8 cellular contexts compared by ENCODE assay signal in the genomic region with DNA sequence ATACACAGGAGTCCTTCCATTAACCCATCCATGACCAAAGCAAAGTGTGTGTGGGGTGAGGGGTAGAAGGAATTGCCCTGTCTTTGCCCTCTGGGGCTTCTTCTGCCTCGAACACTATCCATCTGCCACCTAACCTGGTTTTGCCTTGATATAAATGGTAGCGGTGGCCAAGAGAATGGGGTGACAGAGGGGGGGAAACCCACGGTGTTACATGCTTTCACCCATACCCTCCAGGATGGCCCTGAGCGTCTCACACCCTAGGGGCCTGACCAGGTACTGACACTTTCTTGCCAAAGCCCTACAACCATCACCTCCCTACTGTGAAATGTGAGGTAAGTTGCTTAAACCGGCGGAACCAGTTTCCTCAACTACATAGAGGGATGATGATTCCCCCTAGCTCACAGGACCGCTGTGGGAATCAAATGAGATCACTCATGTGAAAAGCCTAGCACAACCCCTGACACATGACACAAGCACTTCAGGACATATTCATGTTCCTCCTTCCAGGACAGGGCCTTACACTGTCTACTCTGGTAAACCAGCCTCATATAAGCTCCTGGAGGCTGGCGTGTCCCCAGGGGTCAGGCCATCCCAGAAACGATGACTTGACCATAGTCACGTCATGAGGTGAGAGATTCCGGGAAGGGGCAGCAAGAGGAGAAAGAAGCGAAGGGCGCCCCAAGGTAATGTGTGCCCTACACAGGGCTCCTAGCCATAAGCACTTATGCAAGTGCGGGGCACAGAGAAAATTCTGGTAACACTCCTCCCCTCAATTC. TPM values are rescaled to one million over a fixed set of nuclear protein-coding genes. Genes with fewer than 3 reads are reported as not detected.
DNase-seq lines count a peak whose midpoint lies in the region; ATAC-seq and TF ChIP-seq lines count a peak whose summit lies in the region.

No MANE protein-coding gene starts in this region.

- WGBS in right cardiac atrium: 58% methylated on average over 14 of the region's 14 CpGs

- H3K27ac ChIP-seq in CD4-positive, CD25-positive, alpha-beta regulatory T cell (ENCODE audit: insufficient read depth, low read length, poor library complexity, severe bottlenecking): peak overlapping the region; percentile 99
- H3K27ac ChIP-seq in PC-9: peak overlapping the region; percentile 99
- peak overlapping the region; percentile 83 for H3K27ac ChIP-seq in right cardiac atrium (ENCODE audit: low read length)

- H2AFZ ChIP-seq in PC-9: no peak overlapping the region

- H3K79me2 ChIP-seq in PC-9 (ENCODE audit: low read depth): peaks cover 4% of the 10 kb centered on the region; the same call in 1 of the 2 replicates

- POLR2A ChIA-PET in PC-9 (lab: Charles Lee; ENCODE audit: unreplicated experiment): interaction anchor here (0.6 to 1.5 kb wide), 9 partner anchors 17 to 760 kb away, joined by 3 to 7 read pairs (median 4); a partner anchor contains a TSS
- POLR2A ChIA-PET in activated naive CD8-positive, alpha-beta T cell treated with anti-CD3 and anti-CD28 coated beads, Interleukin-2, amount 10 ng/mL, durations not matched to agents 7 days and 5 days (lab: Charles Lee): interaction anchor here (0.6 to 14.6 kb wide), 10 partner anchors 8 to 227 kb away, joined by 3 to 444 read pairs (median 21); a partner anchor contains a TSS

- no peaks in the 10 kb centered on the region for H3K9me3 ChIP-seq in CD4-positive, CD25-positive, alpha-beta regulatory T cell (ENCODE audit: control insufficient read depth in 2 of 2, low read length in 2 of 2)
- H3K9me3 ChIP-seq in PC-9 (ENCODE audit: insufficient read depth, low read depth): no peaks in the 10 kb centered on the region
- H3K9me3 ChIP-seq in right cardiac atrium (ENCODE audit: control insufficient read depth, low read length): no peaks in the 10 kb centered on the region

- peaks cover 12% of the 10 kb centered on the region for H3K27me3 Mint-ChIP-seq in CD4-positive, CD25-positive, alpha-beta regulatory T cell
- H3K27me3 Mint-ChIP-seq in activated naive CD8-positive, alpha-beta T cell treated with anti-CD3 and anti-CD28 coated beads, Interleukin-2, amount 10 ng/mL, durations not matched to agents 7 days and 5 days: no peaks in the 10 kb centered on the region

- peaks cover 0 to 1% (median 0%) of the 10 kb centered on the region in 7 donors for H3K9me3 Mint-ChIP-seq in CD4-positive, CD25-positive, alpha-beta regulatory T cell
- H3K9me3 Mint-ChIP-seq in activated naive CD8-positive, alpha-beta T cell treated with anti-CD3 and anti-CD28 coated beads, Interleukin-2, amount 10 ng/mL, durations not matched to agents 7 days and 5 days: no peaks in the 10 kb centered on the region

- BruUV-seq in PC-9 (replicated peaks; lab: Mats Ljungman, UMichigan): TSS peak; percentile 58

- peak overlapping the region; percentile 91 to 96 (median 94) for H3K4me3 Mint-ChIP-seq in CD4-positive, CD25-positive, alpha-beta regulatory T cell
- H3K4me3 Mint-ChIP-seq in activated naive CD8-positive, alpha-beta T cell treated with anti-CD3 and anti-CD28 coated beads, Interleukin-2, amount 10 ng/mL, durations not matched to agents 7 days and 5 days: peak overlapping the region; percentile 89

- intact Hi-C loops in PC-9 (cut with micrococcal nuclease; ENCODE audit: unreplicated experiment) (loop anchor here (2.0 to 5.0 kb wide), 3 partner anchors 16 to 324 kb away; no protein-coding TSS in a partner anchor), right cardiac atrium (cut with DNase I) (loop anchor here (2.0 to 5.0 kb wide), 4 partner anchors 52 to 229 kb away; a partner anchor contains a TSS)

- DNase-seq in CD4-positive, CD25-positive, alpha-beta regulatory T cell: peak; percentile 50 to 90 (median 73)
- DNase-seq in PC-9: peak; percentile 86 to 99
- DNase-seq in activated naive CD8-positive, alpha-beta T cell treated with anti-CD3 and anti-CD28 coated beads, Interleukin-2, amount 10 ng/mL, durations not matched to agents 7 days and 5 days: peak; percentile 65
- peak; percentile 52 to 72 (median 66) for DNase-seq in right cardiac atrium
- no peak for DNase-seq in retinal pigment epithelial cell (ENCODE audit: low read depth)
- no peak for DNase-seq in middle frontal gyrus (ENCODE audit: extremely low spot score, low spot score)

- TF ChIP-seq CTCF in PC-9 (conservative IDR thresholded peaks at IDR 0.05): peak; percentile 77
- TF ChIP-seq CTCF in retinal pigment epithelial cell (conservative IDR thresholded peaks at IDR 0.05; ENCODE audit: low read depth, low read length): peak; percentile 42

- peak overlapping the region; percentile 68 for H3K4me3 ChIP-seq in CD4-positive, CD25-positive, alpha-beta regulatory T cell (ENCODE audit: low read depth, low read length)
- H3K4me3 ChIP-seq in PC-9: peak overlapping the region; percentile 85
- H3K4me3 ChIP-seq in right cardiac atrium (ENCODE audit: low read length): peak overlapping the region; percentile 40
- no peak overlapping the region for H3K4me3 ChIP-seq in retinal pigment epithelial cell (ENCODE audit: low read length)

- no peaks in the 10 kb centered on the region for H3K9me2 ChIP-seq in PC-9 (ENCODE audit: insufficient read depth)

- peaks cover 20 to 75% (median 43%) of the 10 kb centered on the region in 4 donors for H3K4me1 Mint-ChIP-seq in CD4-positive, CD25-positive, alpha-beta regulatory T cell
- peaks cover 50% of the 10 kb centered on the region for H3K4me1 Mint-ChIP-seq in activated naive CD8-positive, alpha-beta T cell treated with anti-CD3 and anti-CD28 coated beads, Interleukin-2, amount 10 ng/mL, durations not matched to agents 7 days and 5 days

- peaks cover 63% of the 10 kb centered on the region for H3K4me1 ChIP-seq in CD4-positive, CD25-positive, alpha-beta regulatory T cell (ENCODE audit: control insufficient read depth, insufficient read depth, low read length, poor library complexity, severe bottlenecking)
- H3K4me1 ChIP-seq in PC-9 (replicated peaks; ENCODE audit: insufficient read depth) (peaks cover 47% of the 10 kb centered on the region), right cardiac atrium (ENCODE audit: control insufficient read depth, insufficient read depth, low read length) (peaks cover 3% of the 10 kb centered on the region)

- no peaks in the 10 kb centered on the region for H3K27me3 ChIP-seq in CD4-positive, CD25-positive, alpha-beta regulatory T cell (ENCODE audit: control insufficient read depth, insufficient read depth, low read length)
- no peaks in the 10 kb centered on the region for H3K27me3 ChIP-seq in PC-9 (ENCODE audit: insufficient read depth, low read depth)
- no peaks in the 10 kb centered on the region for H3K27me3 ChIP-seq in right cardiac atrium (ENCODE audit: control insufficient read depth, insufficient read depth)

- H3K36me3 Mint-ChIP-seq in CD4-positive, CD25-positive, alpha-beta regulatory T cell: peaks cover 5% of the 10 kb centered on the region
- peaks cover 7% of the 10 kb centered on the region for H3K36me3 Mint-ChIP-seq in activated naive CD8-positive, alpha-beta T cell treated with anti-CD3 and anti-CD28 coated beads, Interleukin-2, amount 10 ng/mL, durations not matched to agents 7 days and 5 days

- no peaks in the 10 kb centered on the region for H4K20me1 ChIP-seq in PC-9 (ENCODE audit: insufficient read depth)

- CTCF ChIA-PET in PC-9 (lab: Charles Lee): interaction anchor here (0.6 kb wide), 1 partner anchor 70 kb away, joined by 3 read pairs; no protein-coding TSS in a partner anchor

- peak overlapping the region; percentile 98 for H3K4me2 ChIP-seq in PC-9

- H3K36me3 ChIP-seq in CD4-positive, CD25-positive, alpha-beta regulatory T cell (ENCODE audit: control insufficient read depth, insufficient read depth, low read length): no peaks in the 10 kb centered on the region
- H3K36me3 ChIP-seq in PC-9 (ENCODE audit: low read depth): no peaks in the 10 kb centered on the region

- peak; percentile 25 to 28 for ATAC-seq in CD4-positive, CD25-positive, alpha-beta regulatory T cell (ENCODE audit: low read depth in 2 of 2)
- ATAC-seq in GM19043 (IDR thresholded peaks at IDR 0.05; ENCODE audit: low read depth, unreplicated experiment) (peak; percentile 53), HG03520 (IDR thresholded peaks at IDR 0.05; ENCODE audit: unreplicated experiment) (peak; percentile 36), right cardiac atrium (peak; percentile 1 to 11)
- peak; percentile 43 for ATAC-seq in activated naive CD8-positive, alpha-beta T cell treated with anti-CD3 and anti-CD28 coated beads, Interleukin-2, amount 10 ng/mL, durations not matched to agents 7 days and 5 days (ENCODE audit: low read depth)

- peaks cover 48% of the 10 kb centered on the region for H3F3A ChIP-seq in PC-9 (ENCODE audit: insufficient read depth, low read depth)

- H3K27ac Mint-ChIP-seq in CD4-positive, CD25-positive, alpha-beta regulatory T cell: peak overlapping the region; percentile 98 to 100 (median 99)
- peak overlapping the region; percentile 98 for H3K27ac Mint-ChIP-seq in activated naive CD8-positive, alpha-beta T cell treated with anti-CD3 and anti-CD28 coated beads, Interleukin-2, amount 10 ng/mL, durations not matched to agents 7 days and 5 days

RNA-seq across cellular contexts. Expression of a gene that starts 49.7 kb away (rescaled TPM):
- 21.0 TPM for total RNA-seq in CD4-positive, CD25-positive, alpha-beta regulatory T cell
- 10 to 100 TPM; 21.9 to 38.4 (median 30.7) TPM for polyA plus RNA-seq in CD4-positive, CD25-positive, alpha-beta regulatory T cell
- total RNA-seq in PC-9 (2021) (12.7 and 14.3 TPM in 2 replicates), right cardiac atrium (10 to 100 TPM; 12.5 to 14.4 (median 13.4) TPM)
- total RNA-seq in activated naive CD8-positive, alpha-beta T cell treated with anti-CD3 and anti-CD28 coated beads, Interleukin-2, amount 10 ng/mL, durations not matched to agents 7 days and 5 days: 10 to 100 TPM; 30.9 to 33.8 TPM
- 4.1 TPM for polyA plus RNA-seq in right cardiac atrium

RNA-seq across cellular contexts. Expression of a gene that starts 53.9 kb away (rescaled TPM):
- total RNA-seq in CD4-positive, CD25-positive, alpha-beta regulatory T cell: 330 TPM
- 100 to 1,000 TPM; 131 to 188 (median 173) TPM for polyA plus RNA-seq in CD4-positive, CD25-positive, alpha-beta regulatory T cell
- total RNA-seq in PC-9 (2021) (148 and 227 TPM in 2 replicates), right cardiac atrium (100 to 1,000 TPM; 233 to 259 (median 239) TPM)
- 100 to 1,000 TPM; 459 to 467 TPM for total RNA-seq in activated naive CD8-positive, alpha-beta T cell treated with anti-CD3 and anti-CD28 coated beads, Interleukin-2, amount 10 ng/mL, durations not matched to agents 7 days and 5 days
- polyA plus RNA-seq in right cardiac atrium: 280 TPM

Comparison
In these comparisons a context has a peak if more than half of its experiments do, and no peak if none do; other contexts are left out.
1. DNase-seq: peak in CD4-positive, CD25-positive, alpha-beta regulatory T cell (3 of 3), PC-9 (2 of 2), activated naive CD8-positive, alpha-beta T cell treated with anti-CD3 and anti-CD28 coated beads, Interleukin-2, amount 10 ng/mL, durations not matched to agents 7 days and 5 days (single experiment) and right cardiac atrium (3 of 3); none in retinal pigment epithelial cell (single experiment) and middle frontal gyrus (single experiment).
2. Peak in every context shown above with its lines, with median percentiles within 50 percentile points of each other: ATAC-seq and H3K27ac ChIP-seq.